ENCODE assay signal across 8 cellular contexts in the genomic region with DNA sequence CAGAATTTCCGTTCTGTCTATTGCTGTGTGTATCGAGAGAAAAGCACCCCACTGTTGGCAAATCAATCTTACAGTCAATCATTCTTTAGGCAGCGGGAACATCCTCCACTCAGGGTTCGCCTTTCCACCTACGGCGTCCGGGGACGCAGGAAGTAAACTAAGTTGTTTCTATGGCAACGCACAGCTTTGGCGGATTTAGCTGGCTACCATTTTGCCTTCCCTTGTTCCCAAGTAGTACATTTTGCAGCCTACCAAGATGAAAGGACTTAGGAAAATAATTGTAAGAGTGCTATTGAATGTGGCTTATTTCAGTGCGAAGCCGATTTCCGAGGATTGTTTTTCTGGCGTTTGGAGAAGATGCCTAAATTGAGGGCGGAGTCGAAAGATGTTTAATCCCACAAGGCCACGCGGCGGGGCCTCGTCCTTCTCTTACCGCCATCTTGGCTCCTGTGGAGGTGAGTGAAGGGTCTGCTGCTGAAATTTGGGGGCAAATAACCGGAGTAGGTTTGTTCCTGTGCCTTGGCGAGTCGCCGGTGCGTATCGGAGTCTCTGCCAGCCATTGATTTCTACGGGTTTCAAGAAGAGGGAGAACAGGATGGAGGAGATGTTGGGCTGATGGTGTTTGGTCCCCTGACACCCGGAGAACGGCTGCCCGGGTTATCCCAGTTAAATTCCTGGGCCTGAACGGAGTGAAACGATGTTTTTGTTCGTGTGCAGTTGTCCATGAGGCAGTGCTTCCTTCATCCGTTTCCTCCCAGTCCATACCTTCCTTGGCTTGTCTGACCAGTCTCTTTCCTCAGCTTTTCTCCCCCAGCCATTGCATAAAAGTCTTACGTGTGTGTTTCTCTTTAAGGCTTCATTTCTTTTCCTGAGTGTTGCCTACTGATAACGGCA. TPM values are rescaled to one million over a fixed set of nuclear protein-coding genes. Genes with fewer than 3 reads are reported as not detected.
DNase-seq lines count a peak whose midpoint lies in the region; ATAC-seq and TF ChIP-seq lines count a peak whose summit lies in the region.

RPL35A (plus strand) TSS at position 424 of the 894 bp plus-strand sequence. CDS start 778 bp downstream, outside the sequence.

- intact Hi-C loops in activated B cell treated with CpG ODN at 0.5 μM for 24 hours (cut with micrococcal nuclease), result loop anchor here (1.0 to 10.0 kb wide), 5 partner anchors 10 to 395 kb away; partner anchors contain the start of genes BDH1, LMLN, LRCH3 and RUBCN
- intact Hi-C loops in spleen (cut with DNase I; ENCODE audit: low total_unique reads), result no loop called here

- TF ChIP-seq CTCF in activated B cell treated with CpG ODN at 0.5 μM for 24 hours (IDR thresholded peaks at IDR 0.05), result no peak
- peak in 1 of 11 experiments; percentile 13 for TF ChIP-seq CTCF in spleen (IDR thresholded peaks at IDR 0.05 in 8 of 11, conservative IDR thresholded peaks at IDR 0.05 in 3 of 11)

- H3K27me3 ChIP-seq in spleen (replicated peaks in 1 of 7), result no peaks in the 10 kb centered on the region

- H3K36me3 Mint-ChIP-seq in activated B cell treated with CpG ODN at 0.5 μM for 24 hours (ENCODE audit: low read depth), result peaks cover 48% of the 10 kb centered on the region

- peaks cover 28 to 56% (median 52%) of the 10 kb centered on the region in 6 donors for H3K4me1 ChIP-seq in spleen

- H3K9me3 Mint-ChIP-seq in activated B cell treated with CpG ODN at 0.5 μM for 24 hours, result no peaks in the 10 kb centered on the region

- no peaks in the 10 kb centered on the region for H3K9me3 ChIP-seq in spleen

- H3K27ac ChIP-seq in caudate nucleus (ENCODE audit: low read depth, low read length) (peak within 1 kb of the TSS; percentile 100), spleen (peak within 1 kb of the TSS; percentile 86 to 97 (median 92))

- peaks cover 43% of the 10 kb centered on the region for H3K4me1 Mint-ChIP-seq in activated B cell treated with CpG ODN at 0.5 μM for 24 hours

- in situ Hi-C loops in GM18951 (cut with MboI; ENCODE audit: low sequenced_read_pairs, unreplicated experiment), result no loop called here

- ATAC-seq in HG03196 (IDR thresholded peaks at IDR 0.05; ENCODE audit: unreplicated experiment) (peak; percentile 90), activated B cell treated with CpG ODN at 0.5 μM for 24 hours (ENCODE audit: low read depth) (peak; percentile 89)

- WGBS in spleen, 5 donors, result 0 to 1% (median 0%) methylated on average over 36 to 37 of the region's 37 CpGs

- DNase-seq in AG08395 (ENCODE audit: low spot score) (peak; percentile 91), NCI-H345 (lab: John Stamatoyannopoulos, UW) (peak; percentile 99), activated B cell treated with CpG ODN at 0.5 μM for 24 hours (peak; percentile 72), caudate nucleus (lab: John Stamatoyannopoulos, UW) (peak; percentile 43 to 96 (median 86)), inferior parietal cortex (ENCODE audit: extremely low spot score) (peak; percentile 99), spleen (peak; percentile 94)

- TF ChIP-seq POLR2A in GM18951 (IDR thresholded peaks at IDR 0.05; ENCODE audit: extremely low read depth, insufficient read depth, insufficient read length) (peak; percentile 94), spleen (IDR thresholded peaks at IDR 0.05) (peak in 2 of 3 donors; percentile 26 to 52)

- peaks cover 0 to 41% (median 39%) of the 10 kb centered on the region in 6 donors for H3K36me3 ChIP-seq in spleen

- H3K27ac Mint-ChIP-seq in activated B cell treated with CpG ODN at 0.5 μM for 24 hours, result peak within 1 kb of the TSS; percentile 99

- POLR2A ChIA-PET in activated B cell treated with CpG ODN at 0.5 μM for 24 hours (lab: Charles Lee), result interaction anchor here (0.5 to 2.0 kb wide), 6 partner anchors 9 to 131 kb away, joined by 3 to 13 read pairs (median 4); a partner anchor contains a TSS

- CTCF ChIA-PET in activated B cell treated with CpG ODN at 0.5 μM for 24 hours (lab: Charles Lee), result interaction anchor here (2.9 kb wide), 1 partner anchor 131 kb away, joined by 9 read pairs; no protein-coding TSS in a partner anchor

- H3K27me3 Mint-ChIP-seq in activated B cell treated with CpG ODN at 0.5 μM for 24 hours, result no peaks in the 10 kb centered on the region

- H3K4me3 ChIP-seq in spleen, result peak within 1 kb of the TSS; percentile 42 to 84 (median 62)

- peak within 1 kb of the TSS; percentile 100 for H3K4me3 Mint-ChIP-seq in activated B cell treated with CpG ODN at 0.5 μM for 24 hours

RNA-seq across cellular contexts. Expression of gene RPL35A, which starts in this region (rescaled TPM):
- total RNA-seq in activated B cell treated with CpG ODN at 0.5 μM for 24 hours (1,534 and 1,556 TPM in 2 replicates), spleen (100 to 1,000 TPM; 618 to 926 (median 772) TPM)
- 1,000 to 10,000 TPM; 2,909 to 3,288 (median 3,106) TPM for polyA plus RNA-seq in spleen

Comparison
In these comparisons a context has a peak if more than half of its experiments do, and no peak if none do; other contexts are left out.
1. Peak in every context shown above with its lines: DNase-seq, ATAC-seq, H3K4me3 ChIP-seq and H3K27ac ChIP-seq.